Comparison of ENCODE assay signal across 26 cellular contexts in genomic region chr1:181344091-181344490, GRCh38.
"Had no signal": no experiment of that assay in that cellular context is flagged by ENCODE, and none has a peak within 500 bp of the region (broad histone marks: within the 10 kb centered on the region; RNA-seq: fewer than 3 reads in every experiment).

No MANE protein-coding gene starts in this region.

- H3K4me1 ChIP-seq: esophagus muscularis mucosa, heart right ventricle, left ventricle myocardium inferior, right lobe of liver, uterus had no signal

- DNase-seq: activated CD4-positive, alpha-beta memory T cell treated with anti-CD3 and anti-CD28 coated beads, Interleukin-2, amount 10 ng/mL, durations not matched to agents 7 days and 5 days; activated CD4-positive, alpha-beta T cell treated with anti-CD3 and anti-CD28 coated beads, Interleukin-2, amount 10 ng/mL, durations not matched to agents 7 days and 5 days; activated naive CD4-positive, alpha-beta T cell; activated T-cell treated with anti-CD3 and anti-CD28 coated beads, Interleukin-2, amount 50 U/mL, for 48 hours; effector memory CD4-positive, alpha-beta T cell; foreskin melanocyte; heart right ventricle; left ventricle myocardium inferior; mucosa of descending colon; right lobe of liver; stimulated activated CD4-positive, alpha-beta T cell treated with anti-CD3 and anti-CD28 coated beads, Interleukin-4, amount 100 ng/mL, for 1 hour; stimulated activated naive CD8-positive, alpha-beta T cell treated with anti-CD3 and anti-CD28 coated beads, Interleukin-15, Interleukin-2, amounts not matched to agents 100 U/mL and 50 U/mL, for 24 hours; SW 1271; T-helper 17 cell; T1000; trophoblast cell; uterus; WERI-Rb-1 had no signal

- FAIRE-seq: colon had no signal

- H3K27me3 Mint-ChIP-seq: activated CD4-positive, alpha-beta memory T cell treated with anti-CD3 and anti-CD28 coated beads, Interleukin-2, amount 10 ng/mL, durations not matched to agents 7 days and 5 days; activated CD4-positive, alpha-beta T cell treated with anti-CD3 and anti-CD28 coated beads, Interleukin-2, amount 10 ng/mL, durations not matched to agents 7 days and 5 days had no signal

- ATAC-seq: activated CD4-positive, CD25-positive, alpha-beta regulatory T cell treated with anti-CD3 and anti-CD28 coated beads, Interleukin-2, amount 50 U/mL, for 24 hours; activated naive CD4-positive, alpha-beta T cell treated with anti-CD3 and anti-CD28 coated beads, Interleukin-2, amount 50 U/mL, for 72 hours; heart right ventricle; mucosa of descending colon; right lobe of liver; stimulated activated naive CD8-positive, alpha-beta T cell treated with anti-CD3 and anti-CD28 coated beads, Interleukin-15, Interleukin-2, amounts not matched to agents 100 U/mL and 50 U/mL, for 24 hours; T-helper 17 cell had no signal

- H3K36me3 ChIP-seq: esophagus muscularis mucosa, heart right ventricle, left ventricle myocardium inferior, neutrophil, right lobe of liver, thoracic aorta, uterus, WERI-Rb-1 had no signal

- H3K27ac Mint-ChIP-seq: activated CD4-positive, alpha-beta memory T cell treated with anti-CD3 and anti-CD28 coated beads, Interleukin-2, amount 10 ng/mL, durations not matched to agents 7 days and 5 days; activated CD4-positive, alpha-beta T cell treated with anti-CD3 and anti-CD28 coated beads, Interleukin-2, amount 10 ng/mL, durations not matched to agents 7 days and 5 days; activated naive CD4-positive, alpha-beta T cell treated with anti-CD3 and anti-CD28 coated beads, Interleukin-2, amount 50 U/mL, for 72 hours; nephron; T-helper 17 cell had no signal

- H3K4me1 Mint-ChIP-seq: activated CD4-positive, alpha-beta memory T cell treated with anti-CD3 and anti-CD28 coated beads, Interleukin-2, amount 10 ng/mL, durations not matched to agents 7 days and 5 days; activated CD4-positive, alpha-beta T cell treated with anti-CD3 and anti-CD28 coated beads, Interleukin-2, amount 10 ng/mL, durations not matched to agents 7 days and 5 days; nephron had no signal

- H3K9me3 Mint-ChIP-seq: activated CD4-positive, alpha-beta memory T cell treated with anti-CD3 and anti-CD28 coated beads, Interleukin-2, amount 10 ng/mL, durations not matched to agents 7 days and 5 days; activated CD4-positive, alpha-beta T cell treated with anti-CD3 and anti-CD28 coated beads, Interleukin-2, amount 10 ng/mL, durations not matched to agents 7 days and 5 days; activated naive CD4-positive, alpha-beta T cell treated with anti-CD3 and anti-CD28 coated beads, Interleukin-2, amount 50 U/mL, for 72 hours; nephron had no signal

- H3K4me3 Mint-ChIP-seq: activated CD4-positive, alpha-beta memory T cell treated with anti-CD3 and anti-CD28 coated beads, Interleukin-2, amount 10 ng/mL, durations not matched to agents 7 days and 5 days; activated CD4-positive, alpha-beta T cell treated with anti-CD3 and anti-CD28 coated beads, Interleukin-2, amount 10 ng/mL, durations not matched to agents 7 days and 5 days; nephron; T-helper 17 cell had no signal

- H3K27ac ChIP-seq: esophagus muscularis mucosa, heart right ventricle, left ventricle myocardium inferior, neutrophil, right lobe of liver, thoracic aorta, uterus, WERI-Rb-1 had no signal

- H3K27me3 ChIP-seq: esophagus muscularis mucosa, right lobe of liver, uterus had no signal

- H3K4me3 ChIP-seq: esophagus muscularis mucosa, heart right ventricle, left ventricle myocardium inferior, lung, mucosa of descending colon, right lobe of liver, thoracic aorta, uterus had no signal

- H3K36me3 Mint-ChIP-seq: activated naive CD4-positive, alpha-beta T cell treated with anti-CD3 and anti-CD28 coated beads, Interleukin-2, amount 50 U/mL, for 72 hours had no signal

- H3K9me3 ChIP-seq: esophagus muscularis mucosa, mucosa of descending colon, neutrophil, right lobe of liver, thoracic aorta, uterus had no signal
